In the genomic region with DNA sequence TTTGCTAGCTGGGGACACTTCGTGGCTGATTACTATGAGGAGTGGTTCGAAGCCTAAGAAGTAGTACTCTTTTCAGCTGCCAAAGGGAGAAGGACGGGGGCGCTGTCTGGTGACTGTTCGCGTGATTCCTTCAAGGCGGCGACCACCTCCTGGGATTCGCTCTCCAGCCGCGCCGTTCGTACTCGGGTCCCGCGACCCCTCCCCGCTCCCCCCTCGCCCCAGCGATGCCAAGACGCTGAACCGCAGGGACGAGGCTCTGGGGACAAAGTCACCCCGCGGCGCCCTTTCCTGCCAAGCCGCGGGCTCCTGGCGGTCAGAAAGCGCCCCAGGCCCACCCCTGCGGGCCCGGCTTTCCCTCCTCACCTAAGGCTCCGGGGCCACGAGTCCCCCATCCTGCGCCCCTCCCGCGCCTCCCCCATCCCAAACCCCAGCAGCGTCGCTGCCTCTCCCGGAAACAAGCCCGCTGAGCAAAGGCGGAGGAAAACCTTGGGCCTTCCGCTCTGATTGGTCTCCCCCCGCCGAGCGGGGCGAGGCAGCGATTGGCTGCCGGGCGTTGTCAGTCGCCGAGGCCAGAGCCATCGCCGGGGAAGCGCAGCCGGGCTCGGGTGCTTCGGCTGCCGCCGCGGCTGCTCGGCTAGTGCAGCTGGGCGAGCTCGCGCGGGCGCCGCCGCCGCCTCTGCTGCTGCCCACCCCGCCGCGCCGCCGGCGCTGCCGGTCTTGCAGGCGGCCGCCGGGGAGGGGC, we compare ENCODE assay signal across 9 cellular contexts. TPM values are rescaled to one million over a fixed set of nuclear protein-coding genes. Genes with fewer than 3 reads are reported as not detected.
DNase-seq lines count a peak whose midpoint lies in the region; ATAC-seq, FAIRE-seq and TF ChIP-seq lines count a peak whose summit lies in the region.
"Had no signal": no experiment of that assay in that cellular context is flagged by ENCODE, and none has a peak within 500 bp of the region (broad histone marks: within the 10 kb centered on the region; RNA-seq: fewer than 3 reads in every experiment).

A gene (plus strand): TSS at position 572 of the 742 bp plus-strand sequence.

- no peak for FAIRE-seq in endothelial cell of umbilical vein (lab: Jason Lieb, UNC)
- FAIRE-seq: colon had no signal

- H3K79me2 ChIP-seq in endothelial cell of umbilical vein (ENCODE audit: control insufficient read depth, insufficient read depth, low read length) = no peaks in the 10 kb centered on the region

- POLR2A ChIA-PET in endothelial cell of umbilical vein (lab: Charles Lee) = no interaction called here

- H3K9me3 ChIP-seq in endothelial cell of umbilical vein (replicated peaks; ENCODE audit: control insufficient read depth, insufficient read depth, low read length) (no peaks in the 10 kb centered on the region), mesenchymal stem cell (ENCODE audit: control insufficient read depth, low read length) (no peaks in the 10 kb centered on the region)

- H3K23ac ChIP-seq in mesenchymal stem cell (ENCODE audit: low read length in 2 of 2) = peak within 1 kb of the TSS in 1 of 2 experiments; percentile 63

- peak within 1 kb of the TSS; percentile 76 for H2BK5ac ChIP-seq in mesenchymal stem cell (ENCODE audit: low read depth, low read length, poor library complexity, severe bottlenecking)

- H2BK120ac ChIP-seq in mesenchymal stem cell (ENCODE audit: low read depth, low read length) = peak within 1 kb of the TSS; percentile 100

- ATAC-seq in GM19397 (IDR thresholded peaks at IDR 0.05; ENCODE audit: unreplicated experiment) (peak; percentile 100), HG03460 (IDR thresholded peaks at IDR 0.05; ENCODE audit: unreplicated experiment) (peak; percentile 100)

- intact Hi-C loops in endothelial cell of umbilical vein (cut with micrococcal nuclease) = loop anchor here (1.0 to 10.0 kb wide), 3 partner anchors 217 to 955 kb away; a partner anchor contains a TSS

- no peak for TF ChIP-seq POLR2A in endothelial cell of umbilical vein (IDR thresholded peaks at IDR 0.05; ENCODE audit: low read depth, low read length)

- dilution Hi-C loops in endothelial cell of umbilical vein (cut with MboI; ENCODE audit: extremely low pct_ligation_motif_present, low sequenced_read_pairs) = no loop called here

- H3K4me3 ChIP-seq in endothelial cell of umbilical vein (replicated peaks in 1 of 3; ENCODE audit: insufficient read depth in 1 of 3, low read depth in 1 of 3, low read length in 3 of 3) (peak within 1 kb of the TSS; percentile 50 to 82 (median 69)), mesenchymal stem cell (ENCODE audit: insufficient read depth in 1 of 2, low read depth in 1 of 2, low read length in 2 of 2) (peak within 1 kb of the TSS; percentile 81 to 85)

- H3K27me3 ChIP-seq in endothelial cell of umbilical vein (ENCODE audit: control insufficient read depth in 2 of 2, insufficient read depth in 2 of 2, low read length in 2 of 2) (peaks cover 8 to 38% of the 10 kb centered on the region in 2 experiments), mesenchymal stem cell (ENCODE audit: control insufficient read depth in 1 of 2, insufficient read depth in 1 of 2, low read length in 2 of 2) (peaks cover 0 to 10% of the 10 kb centered on the region in 2 experiments)

- peak within 1 kb of the TSS in 1 of 2 experiments; percentile 94 for H3K4ac ChIP-seq in mesenchymal stem cell (ENCODE audit: low read depth in 1 of 2, low read length in 2 of 2)

- H3K36me3 ChIP-seq in endothelial cell of umbilical vein (ENCODE audit: control insufficient read depth in 2 of 2, extremely low read depth in 1 of 2, insufficient read depth in 2 of 2, low read length in 2 of 2) = no peaks in the 10 kb centered on the region
- H3K36me3 ChIP-seq in mesenchymal stem cell (ENCODE audit: control insufficient read depth in 1 of 2, insufficient read depth in 2 of 2, low read depth in 1 of 2, low read length in 2 of 2) = no peaks in the 10 kb centered on the region

- CTCF ChIA-PET in endothelial cell of umbilical vein (lab: Charles Lee) = interaction anchor here (2.1 to 2.9 kb wide), 2 partner anchors 12 to 827 kb away, joined by 5 to 15 read pairs; no protein-coding TSS in a partner anchor

- H3K14ac ChIP-seq in mesenchymal stem cell (ENCODE audit: low read length in 2 of 2) = peak within 1 kb of the TSS; percentile 18 to 86

- H4K20me1 ChIP-seq in endothelial cell of umbilical vein (replicated peaks; ENCODE audit: control insufficient read depth, extremely low read depth, insufficient read depth, low read length) = no peaks in the 10 kb centered on the region

- peak within 1 kb of the TSS; percentile 86 to 89 for H3K18ac ChIP-seq in mesenchymal stem cell (ENCODE audit: low read depth in 1 of 2, low read length in 2 of 2)

- H3K79me1 ChIP-seq in mesenchymal stem cell (replicated peaks; ENCODE audit: low read length, poor library complexity, severe bottlenecking) = peaks cover 5% of the 10 kb centered on the region

- DNase-seq in CMK (ENCODE audit: low read depth) (peak; percentile 41), NCI-H510A treated with DMSO at 0.1 percent for 48 hours (lab: John Stamatoyannopoulos, UW) (peak; percentile 64), endothelial cell of umbilical vein (ENCODE audit: low read depth, low spot score) (peak; percentile 87), mesenchymal stem cell (peak; percentile 94)
- peak; percentile 5 for DNase-seq in activated CD8-positive, alpha-beta memory T cell treated with anti-CD3 and anti-CD28 coated beads, Interleukin-2, amount 50 U/mL, for 24 hours (ENCODE audit: extremely low read depth)
- peak; percentile 52 for DNase-seq in stimulated activated CD8-positive, alpha-beta memory T cell treated with anti-CD3 and anti-CD28 coated beads, Interleukin-4, amount 100 ng/mL, for 24 hours (ENCODE audit: low read depth)

- H4K91ac ChIP-seq in mesenchymal stem cell (ENCODE audit: low read length) = peak within 1 kb of the TSS; percentile 93

- under 1% methylated on average over 67 of the region's 79 CpGs for WGBS in mesenchymal stem cell

- H2AK5ac ChIP-seq in mesenchymal stem cell (ENCODE audit: low read length, severe bottlenecking) = no peak within 1 kb of the TSS

- peak within 1 kb of the TSS; percentile 37 for H3K9ac ChIP-seq in endothelial cell of umbilical vein (replicated peaks; ENCODE audit: extremely low read depth, insufficient read depth, low read length)
- H3K9ac ChIP-seq in mesenchymal stem cell (ENCODE audit: low read length) = peak within 1 kb of the TSS; percentile 86

- H4K8ac ChIP-seq in mesenchymal stem cell (ENCODE audit: low read length) = peak within 1 kb of the TSS; percentile 98

- peak within 1 kb of the TSS; percentile 65 for H3K4me2 ChIP-seq in endothelial cell of umbilical vein (ENCODE audit: insufficient read depth, low read length)
- peak within 1 kb of the TSS; percentile 92 for H3K4me2 ChIP-seq in mesenchymal stem cell (ENCODE audit: low read length, poor library complexity, severe bottlenecking)

- TF ChIP-seq CTCF in endothelial cell of umbilical vein (IDR thresholded peaks at IDR 0.05; ENCODE audit: extremely low read depth in 1 of 2, insufficient read depth in 1 of 2, low read depth in 1 of 2, low read length in 2 of 2) = peak in 1 of 2 donors; percentile 51

- H2BK12ac ChIP-seq in mesenchymal stem cell (ENCODE audit: low read length in 2 of 2) = peak within 1 kb of the TSS in 1 of 2 experiments; percentile 29

- H3K4me1 ChIP-seq in endothelial cell of umbilical vein (ENCODE audit: control insufficient read depth, extremely low read depth, insufficient read depth, low read length) (peaks cover 19% of the 10 kb centered on the region), mesenchymal stem cell (ENCODE audit: control insufficient read depth, insufficient read depth, low read depth, low read length) (peaks cover 13% of the 10 kb centered on the region)

- H2AFZ ChIP-seq in endothelial cell of umbilical vein (ENCODE audit: low read depth, low read length) = peak within 1 kb of the TSS; percentile 98
- peak within 1 kb of the TSS; percentile 91 for H2AFZ ChIP-seq in mesenchymal stem cell (ENCODE audit: low read depth, low read length)

- no peaks in the 10 kb centered on the region for H3K9me1 ChIP-seq in endothelial cell of umbilical vein (replicated peaks; ENCODE audit: control insufficient read depth, extremely low read depth, insufficient read depth, low read length)

- no TSS peak for BruUV-seq in endothelial cell of umbilical vein (replicated peaks; lab: Mats Ljungman, UMichigan)

- H3K27ac ChIP-seq in endothelial cell of umbilical vein (ENCODE audit: insufficient read depth, low read depth, low read length) (no peak within 1 kb of the TSS), mesenchymal stem cell (ENCODE audit: low read length, poor library complexity, severe bottlenecking) (peak within 1 kb of the TSS; percentile 61)

- H2BK15ac ChIP-seq in mesenchymal stem cell (ENCODE audit: low read depth, poor library complexity, severe bottlenecking) = peak within 1 kb of the TSS; percentile 100

TF ChIP-seq in endothelial cell of umbilical vein, 7 proteins besides CTCF, POLR2A, EP300 and RAD21:
- TF ChIP-seq POLR2AphosphoS5 (IDR thresholded peaks at IDR 0.05; ENCODE audit: insufficient read depth, low read depth, low read length) (no peak), GATA2 (IDR thresholded peaks at IDR 0.05; ENCODE audit: insufficient read depth, insufficient read length, low read depth, low read length) (no peak), JUN (IDR thresholded peaks at IDR 0.05; ENCODE audit: borderline replicate concordance, insufficient read depth, insufficient read length, low read depth) (no peak), FOS (IDR thresholded peaks at IDR 0.05; ENCODE audit: borderline replicate concordance, insufficient read depth, low read length) (no peak), MYC (IDR thresholded peaks at IDR 0.05; ENCODE audit: low read depth, low read length) (no peak)
- TF ChIP-seq, protein P1, sequence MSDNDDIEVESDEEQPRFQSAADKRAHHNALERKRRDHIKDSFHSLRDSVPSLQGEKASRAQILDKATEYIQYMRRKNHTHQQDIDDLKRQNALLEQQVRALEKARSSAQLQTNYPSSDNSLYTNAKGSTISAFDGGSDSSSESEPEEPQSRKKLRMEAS (IDR thresholded peaks at IDR 0.05; ENCODE audit: insufficient read depth, insufficient read length) = no peak

RNA-seq across cellular contexts. Expression of the gene that starts here (rescaled TPM):
- total RNA-seq in endothelial cell of umbilical vein = not detected in 2 replicates
- polyA plus RNA-seq in endothelial cell of umbilical vein = 0.02 TPM in 1 of 2 replicates, not detected in the other
- polyA plus RNA-seq in endothelial cell of umbilical vein (2011; cell fraction: cytosol; rRNA removed) = not detected in 2 replicates
- not detected in 2 replicates for polyA plus RNA-seq in endothelial cell of umbilical vein (2011; cell fraction: nucleus; rRNA removed)
- polyA plus RNA-seq in endothelial cell of umbilical vein (2012) = 0.04 TPM in 1 of 2 replicates, not detected in the other
- 0.04 and 0.07 TPM in 2 replicates for polyA minus RNA-seq in endothelial cell of umbilical vein
- polyA minus RNA-seq in endothelial cell of umbilical vein (2011; cell fraction: cytosol; rRNA and poly(A)+ RNA removed) = not detected
- polyA minus RNA-seq in endothelial cell of umbilical vein (2011; cell fraction: nucleus; rRNA and poly(A)+ RNA removed) = 0.10 and 0.19 TPM in 2 replicates
- 0.36 TPM for polyA plus RNA-seq in mesenchymal stem cell (2013, experiment 1 of 2)
- polyA plus RNA-seq in mesenchymal stem cell (2013, experiment 2 of 2) = 0.23 TPM

Comparison
In these comparisons a context has a peak if more than half of its experiments do, and no peak if none do; other contexts are left out.
1. Peak in DNase-seq, H3K4me3 ChIP-seq, H3K9ac ChIP-seq and H3K4me2 ChIP-seq in endothelial cell of umbilical vein; RNA of the gene not detected or under 1 TPM.
2. DNase-seq: peak in every context shown above with its lines; median percentile 94 in mesenchymal stem cell; 87 in endothelial cell of umbilical vein; 64 in NCI-H510A treated with DMSO at 0.1 percent for 48 hours; 52 in stimulated activated CD8-positive, alpha-beta memory T cell treated with anti-CD3 and anti-CD28 coated beads, Interleukin-4, amount 100 ng/mL, for 24 hours; 41 in CMK; 5 in activated CD8-positive, alpha-beta memory T cell treated with anti-CD3 and anti-CD28 coated beads, Interleukin-2, amount 50 U/mL, for 24 hours.